ENCODE assay signal across 8 cellular contexts in the genomic region with DNA sequence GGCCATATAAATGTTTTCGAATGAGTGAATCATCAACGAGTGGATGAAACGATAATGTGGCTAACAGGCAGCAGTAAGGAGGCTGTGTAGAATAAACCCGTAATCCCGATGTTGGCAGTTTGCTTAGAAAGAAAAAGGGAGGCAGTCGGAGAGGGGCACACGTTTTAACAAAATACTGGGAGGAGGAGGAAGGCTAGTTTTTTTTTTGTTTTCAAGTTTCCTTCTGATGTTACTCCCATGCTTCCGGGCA. TPM values are rescaled to one million over a fixed set of nuclear protein-coding genes. Genes with fewer than 3 reads are reported as not detected.
DNase-seq lines count a peak whose midpoint lies in the region; ATAC-seq, FAIRE-seq and TF ChIP-seq lines count a peak whose summit lies in the region.

No MANE protein-coding gene starts in this region.

- H3K9me3 Mint-ChIP-seq in CD14-positive monocyte (peaks cover 0 to 4% (median 0%) of the 10 kb centered on the region in 7 donors), nephron (peaks cover 8% of the 10 kb centered on the region)

- H3K36me3 Mint-ChIP-seq in CD14-positive monocyte (peaks cover 0 to 4% of the 10 kb centered on the region in 2 donors), nephron (ENCODE audit: low read depth) (peaks cover 26% of the 10 kb centered on the region)

- intact Hi-C loops in CD14-positive monocyte (cut with micrococcal nuclease), result no loop called here
- intact Hi-C loops in dorsolateral prefrontal cortex (cut with DNase I), result no loop called here

- peak overlapping the region; percentile 99 for H3K4me3 ChIP-seq in MG63
- H3K4me3 ChIP-seq in dorsolateral prefrontal cortex, result peak overlapping the region; percentile 60 to 100 (median 96)

- peaks cover 26% of the 10 kb centered on the region for H3K36me3 ChIP-seq in MG63

- no peaks in the 10 kb centered on the region for H3K27me3 ChIP-seq in MG63
- H3K27me3 ChIP-seq in dorsolateral prefrontal cortex, result no peaks in the 10 kb centered on the region

- peaks cover 30% of the 10 kb centered on the region for H3K4me1 Mint-ChIP-seq in CD14-positive monocyte
- peaks cover 21% of the 10 kb centered on the region for H3K4me1 Mint-ChIP-seq in nephron

- no peak for ATAC-seq in HG03342 (IDR thresholded peaks at IDR 0.05; ENCODE audit: unreplicated experiment)

- FAIRE-seq in D721Med (lab: Jason Lieb, UNC), result no peak

- TF ChIP-seq CTCF in CD14-positive monocyte (IDR thresholded peaks at IDR 0.05) (no peak), dorsolateral prefrontal cortex (IDR thresholded peaks at IDR 0.05 in 54 of 56, conservative IDR thresholded peaks at IDR 0.05 in 2 of 56; ENCODE audit: low read depth in 1 of 56, partially characterized antibody in 56 of 56) (no peak), nephron (IDR thresholded peaks at IDR 0.05; ENCODE audit: unreplicated experiment in 3 of 3) (no peak), D721Med (IDR thresholded peaks at IDR 0.05; ENCODE audit: insufficient read depth, missing control alignments) (no peak)

- DNase-seq in CD14-positive monocyte (ENCODE audit: low spot score), result no peak
- DNase-seq in MG63, result no peak
- DNase-seq in dorsolateral prefrontal cortex, result no peak
- DNase-seq in stimulated activated naive CD4-positive, alpha-beta T cell (lab: John Stamatoyannopoulos, UW), result no peak
- DNase-seq in NCI-H1048 (lab: John Stamatoyannopoulos, UW), result no peak
- DNase-seq in D721Med (ENCODE audit: insufficient read length, low spot score), result no peak

- peak overlapping the region in 5 of 7 donors; percentile 72 to 93 (median 82) for H3K27ac Mint-ChIP-seq in CD14-positive monocyte
- H3K27ac Mint-ChIP-seq in nephron, result peak overlapping the region; percentile 76 to 96 (median 96)

- H3K4me3 Mint-ChIP-seq in CD14-positive monocyte, result peak overlapping the region; percentile 99
- peak overlapping the region; percentile 96 to 97 (median 96) for H3K4me3 Mint-ChIP-seq in nephron

- H3K27me3 Mint-ChIP-seq in CD14-positive monocyte (ENCODE audit: low read depth in 3 of 3) (peaks cover 0 to 4% (median 3%) of the 10 kb centered on the region in 3 donors), nephron (ENCODE audit: low read depth) (no peaks in the 10 kb centered on the region)

- H3K27ac ChIP-seq in dorsolateral prefrontal cortex, result peak overlapping the region in 54 of 59 donors; percentile 14 to 88 (median 72)

- H3K9me3 ChIP-seq in MG63, result no peaks in the 10 kb centered on the region

RNA-seq across cellular contexts. Expression of a gene that starts 0.5 kb away (rescaled TPM):
- polyA plus RNA-seq in CD14-positive monocyte, result 1 to 10 TPM; 2.0 to 2.8 TPM
- total RNA-seq in MG63 (2014; rRNA removed; shearing (Covaris generic); ENCODE audit: low replicate concordance), result 62.2 and 109 TPM in 2 replicates
- total RNA-seq in dorsolateral prefrontal cortex, result 10 to 100 TPM; 19.7 to 57.3 (median 39.9) TPM

RNA-seq across cellular contexts. Expression of a gene that starts 33.4 kb away (rescaled TPM):
- polyA plus RNA-seq in CD14-positive monocyte, result not detected
- not detected in 2 replicates for total RNA-seq in MG63 (2014; rRNA removed; shearing (Covaris generic); ENCODE audit: low replicate concordance)
- 10 to 100 TPM in 2 of 120 experiments, 1 to 10 TPM in 104, under 1 TPM in 10, not detected in 4; 0.62 to 11.2 (median 1.9) TPM for total RNA-seq in dorsolateral prefrontal cortex
